8 cellular contexts compared by ENCODE assay signal in genomic region chr5:59126665-59127354, GRCh38.
A peak's percentile ranks its signal among the peaks of the same experiment; 100 is the strongest.
DNase-seq lines count a peak whose midpoint lies in the region; ATAC-seq, FAIRE-seq and TF ChIP-seq lines count a peak whose summit lies in the region.

No MANE protein-coding gene starts in this region.

- WGBS in mesenchymal stem cell, result 77% methylated on average over 3 of the region's 11 CpGs
- 18 to 25% methylated on average over 11 of the region's 11 CpGs for WGBS in lower leg skin, 2 donors

- H3K23ac ChIP-seq in mesenchymal stem cell (ENCODE audit: low read length in 2 of 2), result no peak overlapping the region

- no peak overlapping the region for H3K14ac ChIP-seq in mesenchymal stem cell (ENCODE audit: low read length in 2 of 2)

- H3K27me3 ChIP-seq in HL-60 (ENCODE audit: insufficient read depth, poor library complexity, severe bottlenecking), result no peaks in the 10 kb centered on the region
- no peaks in the 10 kb centered on the region for H3K27me3 ChIP-seq in mesenchymal stem cell (ENCODE audit: control insufficient read depth in 1 of 2, insufficient read depth in 1 of 2, low read length in 2 of 2)

- peak overlapping the region in 1 of 2 experiments; percentile 88 for H2BK12ac ChIP-seq in mesenchymal stem cell (ENCODE audit: low read length in 2 of 2)

- FAIRE-seq in A204.1 (lab: Jason Lieb, UNC), result peak; percentile 79

- H3K4me1 ChIP-seq in mesenchymal stem cell (ENCODE audit: control insufficient read depth, insufficient read depth, low read depth, low read length) (peaks cover 7% of the 10 kb centered on the region), mucosa of descending colon (ENCODE audit: low read depth) (peaks cover 13% of the 10 kb centered on the region)

- TF ChIP-seq CTCF in HL-60 (IDR thresholded peaks at IDR 0.05; ENCODE audit: insufficient read depth, low read length) (no peak), mucosa of descending colon (IDR thresholded peaks at IDR 0.05) (no peak), lower leg skin (IDR thresholded peaks at IDR 0.05) (no peak)

- no peak for ATAC-seq in mucosa of descending colon

- H3K4me3 ChIP-seq in HL-60 (replicated peaks; ENCODE audit: insufficient read depth, low read length) (no peak overlapping the region), mesenchymal stem cell (ENCODE audit: insufficient read depth in 1 of 2, low read depth in 1 of 2, low read length in 2 of 2) (peak overlapping the region in 1 of 2 experiments; percentile 68), mucosa of descending colon (no peak overlapping the region), lower leg skin (ENCODE audit: low read depth, poor library complexity, severe bottlenecking) (no peak overlapping the region)

- no peak overlapping the region for H2AK5ac ChIP-seq in mesenchymal stem cell (ENCODE audit: low read length, severe bottlenecking)

- peak overlapping the region; percentile 57 for H3K27ac ChIP-seq in HL-60 (replicated peaks)
- peak overlapping the region; percentile 3 for H3K27ac ChIP-seq in caudate nucleus (ENCODE audit: low read depth, low read length)
- peak overlapping the region; percentile 68 for H3K27ac ChIP-seq in mesenchymal stem cell (ENCODE audit: low read length, poor library complexity, severe bottlenecking)

- peak overlapping the region; percentile 83 for H3K9ac ChIP-seq in mesenchymal stem cell (ENCODE audit: low read length)

- H3K79me1 ChIP-seq in mesenchymal stem cell (replicated peaks; ENCODE audit: low read length, poor library complexity, severe bottlenecking), result no peaks in the 10 kb centered on the region

- H4K91ac ChIP-seq in mesenchymal stem cell (ENCODE audit: low read length), result no peak overlapping the region

- H3K36me3 ChIP-seq in mesenchymal stem cell (ENCODE audit: control insufficient read depth in 1 of 2, insufficient read depth in 2 of 2, low read depth in 1 of 2, low read length in 2 of 2) (no peaks in the 10 kb centered on the region), mucosa of descending colon (ENCODE audit: low read depth) (no peaks in the 10 kb centered on the region)

- no peak for TF ChIP-seq POLR2A in lower leg skin (IDR thresholded peaks at IDR 0.05)

- no peak overlapping the region for H3K4ac ChIP-seq in mesenchymal stem cell (ENCODE audit: low read depth in 1 of 2, low read length in 2 of 2)

- H2BK15ac ChIP-seq in mesenchymal stem cell (ENCODE audit: low read depth, poor library complexity, severe bottlenecking), result no peak overlapping the region

- H3K18ac ChIP-seq in mesenchymal stem cell (ENCODE audit: low read depth in 1 of 2, low read length in 2 of 2), result no peak overlapping the region

- DNase-seq in HL-60 (ENCODE audit: low read depth in 1 of 2, low spot score in 1 of 2) (no peak), caudate nucleus (lab: John Stamatoyannopoulos, UW) (peak in 8 of 61 donors; percentile 15 to 43 (median 30)), mesenchymal stem cell (peak; percentile 59), AML-193 (lab: John Stamatoyannopoulos, UW) (no peak), mucosa of descending colon (no peak), HPDE6-E6E7 (ENCODE audit: extremely low spot score) (no peak), lower leg skin (ENCODE audit: low spot score in 2 of 2) (no peak)

- no peak overlapping the region for H4K8ac ChIP-seq in mesenchymal stem cell (ENCODE audit: low read length)

- H3K9me3 ChIP-seq in mesenchymal stem cell (ENCODE audit: control insufficient read depth, low read length) (no peaks in the 10 kb centered on the region), mucosa of descending colon (no peaks in the 10 kb centered on the region)

- no peak overlapping the region for H2AFZ ChIP-seq in mesenchymal stem cell (ENCODE audit: low read depth, low read length)

- H2BK120ac ChIP-seq in mesenchymal stem cell (ENCODE audit: low read depth, low read length), result no peak overlapping the region

- intact Hi-C loops in mucosa of descending colon (cut with DNase I, micrococcal nuclease), result loop anchor here in 1 of 2 donors (5.0 kb wide), 1 partner anchor 90 kb away; no protein-coding TSS in a partner anchor
- intact Hi-C loops in lower leg skin (cut with DNase I; ENCODE audit: low total_unique reads), result no loop called here

- no peak overlapping the region for H2BK5ac ChIP-seq in mesenchymal stem cell (ENCODE audit: low read depth, low read length, poor library complexity, severe bottlenecking)

- peak overlapping the region; percentile 52 for H3K4me2 ChIP-seq in mesenchymal stem cell (ENCODE audit: low read length, poor library complexity, severe bottlenecking)

Comparison
In these comparisons a context has a peak if more than half of its experiments do, and no peak if none do; other contexts are left out.
1. H3K27ac ChIP-seq: peak in every context shown above with its lines; median percentile 68 in mesenchymal stem cell; 57 in HL-60; 3 in caudate nucleus.